8 cellular contexts compared by ENCODE assay signal in genomic region chr3:16897254-16897926, GRCh38. TPM values are rescaled to one million over a fixed set of nuclear protein-coding genes. Genes with fewer than 3 reads are reported as not detected.
DNase-seq lines count a peak whose midpoint lies in the region; ATAC-seq and TF ChIP-seq lines count a peak whose summit lies in the region.

No MANE protein-coding gene starts in this region.

- H3K27ac ChIP-seq in left ventricle myocardium inferior (replicated peaks) = peak overlapping the region; percentile 85

- TF ChIP-seq CTCF in left ventricle myocardium inferior (IDR thresholded peaks at IDR 0.05; ENCODE audit: borderline replicate concordance) (no peak), glutamatergic neuron (IDR thresholded peaks at IDR 0.05; ENCODE audit: partially characterized antibody, unreplicated experiment) (no peak)

- H3K9me3 Mint-ChIP-seq in glutamatergic neuron (ENCODE audit: unreplicated experiment) = peaks cover 12% of the 10 kb centered on the region

- DNase-seq in left ventricle myocardium inferior = no peak
- DNase-seq in cardiac septum (ENCODE audit: low spot score) = no peak
- DNase-seq in NCI-H82 (lab: John Stamatoyannopoulos, UW) = peak; percentile 92
- no peak for DNase-seq in glutamatergic neuron
- DNase-seq in NCI-H1092 treated with DMSO at 0.1 percent for 48 hours (lab: John Stamatoyannopoulos, UW) = no peak
- DNase-seq in SIG-M5 treated with dmso at 0.1 percent for 504 hours (lab: John Stamatoyannopoulos, UW; ENCODE audit: unreplicated experiment) = no peak
- no peak for DNase-seq in MV-4-11 (lab: John Stamatoyannopoulos, UW)

- H3K4me3 ChIP-seq in left ventricle myocardium inferior = peak overlapping the region; percentile 20

- H3K27ac Mint-ChIP-seq in glutamatergic neuron (ENCODE audit: unreplicated experiment) = peak overlapping the region; percentile 86

- ATAC-seq in HG02798 (IDR thresholded peaks at IDR 0.05; ENCODE audit: poor library complexity, unreplicated experiment) = peak; percentile 72

- intact Hi-C loops in left ventricle myocardium inferior (cut with micrococcal nuclease) (no loop called here), cardiac septum (cut with DNase I) (no loop called here)

- H3K27me3 Mint-ChIP-seq in glutamatergic neuron (ENCODE audit: unreplicated experiment) = peaks cover 7% of the 10 kb centered on the region

- H3K4me1 ChIP-seq in left ventricle myocardium inferior = peaks cover 80% of the 10 kb centered on the region

- H3K9me3 ChIP-seq in left ventricle myocardium inferior (replicated peaks) = no peaks in the 10 kb centered on the region

- H3K27me3 ChIP-seq in left ventricle myocardium inferior (ENCODE audit: low read depth) = no peaks in the 10 kb centered on the region

- peaks cover 58% of the 10 kb centered on the region for H3K4me1 Mint-ChIP-seq in glutamatergic neuron (ENCODE audit: low read depth, unreplicated experiment)

- H3K36me3 Mint-ChIP-seq in glutamatergic neuron (ENCODE audit: unreplicated experiment) = no peaks in the 10 kb centered on the region

- H3K36me3 ChIP-seq in left ventricle myocardium inferior = no peaks in the 10 kb centered on the region

- H3K4me3 Mint-ChIP-seq in glutamatergic neuron (ENCODE audit: unreplicated experiment) = peak overlapping the region; percentile 71

RNA-seq across cellular contexts. Expression of gene PLCL2, which starts 12.6 kb away (rescaled TPM):
- 48.1 TPM for total RNA-seq in left ventricle myocardium inferior
- total RNA-seq in cardiac septum = 27.0 TPM
- total RNA-seq in glutamatergic neuron (ENCODE audit: unreplicated experiment) = 71.1 TPM
